Comparison of ENCODE assay signal across 22 cellular contexts in genomic region chr15:71914092-71914491, GRCh38.
DNase-seq lines count a peak whose midpoint lies in the region; ATAC-seq, FAIRE-seq and TF ChIP-seq lines count a peak whose summit lies in the region.
"Had no signal": no experiment of that assay in that cellular context is flagged by ENCODE, and none has a peak within 500 bp of the region (broad histone marks: within the 10 kb centered on the region; RNA-seq: fewer than 3 reads in every experiment).

No MANE protein-coding gene starts in this region.

- peaks cover 63% of the 10 kb centered on the region for H3K4me1 ChIP-seq in OCI-LY3 (ENCODE audit: low read length)
- H3K4me1 ChIP-seq: BLaER1 had no signal

- H3K4me3 ChIP-seq in OCI-LY3 (ENCODE audit: low read length): peak overlapping the region; percentile 29
- no peak overlapping the region for H3K4me3 ChIP-seq in dorsolateral prefrontal cortex
- H3K4me3 ChIP-seq: BLaER1 had no signal

- H3K4me2 ChIP-seq in OCI-LY3 (ENCODE audit: low read length): peak overlapping the region; percentile 57
- H3K4me2 ChIP-seq: BLaER1 had no signal

- peaks cover 8% of the 10 kb centered on the region; the same call in 1 of the 2 replicates for H3K9me3 ChIP-seq in OCI-LY3 (ENCODE audit: insufficient read depth, low read length)

- POLR2A ChIA-PET in GM10248 (lab: Yijun Ruan, JAX): no interaction called here

- CTCF ChIA-PET in GM10248 (lab: Yijun Ruan, JAX): interaction anchor here (1.3 kb wide), 1 partner anchor 47 kb away, joined by 3 read pairs; no protein-coding TSS in a partner anchor

- H3K27me3 ChIP-seq in OCI-LY3 (ENCODE audit: low read depth, low read length) (no peaks in the 10 kb centered on the region), dorsolateral prefrontal cortex (no peaks in the 10 kb centered on the region)
- H3K27me3 ChIP-seq: BLaER1 had no signal

- H2AFZ ChIP-seq in OCI-LY3 (ENCODE audit: low read depth, low read length): no peak overlapping the region

- peak; percentile 9 for FAIRE-seq in GM12892 (lab: Jason Lieb, UNC)
- FAIRE-seq: H1 had no signal

- peak overlapping the region; percentile 94 for H3K27ac ChIP-seq in OCI-LY3 (ENCODE audit: low read length)
- no peak overlapping the region for H3K27ac ChIP-seq in dorsolateral prefrontal cortex
- H3K27ac ChIP-seq: BLaER1, RWPE1 had no signal

- H3K36me3 ChIP-seq in OCI-LY3 (replicated peaks; ENCODE audit: low read depth, low read length): peaks cover 40% of the 10 kb centered on the region

- TF ChIP-seq CTCF in GM10248 (IDR thresholded peaks at IDR 0.05; ENCODE audit: control extremely low read depth, extremely low read depth, low read depth, missing control alignments): no peak
- TF ChIP-seq CTCF in GM20000 (IDR thresholded peaks at IDR 0.05; ENCODE audit: extremely low read depth, missing control alignments): no peak
- TF ChIP-seq CTCF in OCI-LY3 (IDR thresholded peaks at IDR 0.05; ENCODE audit: low read depth, low read length): no peak
- TF ChIP-seq CTCF in dorsolateral prefrontal cortex (IDR thresholded peaks at IDR 0.05 in 54 of 56, conservative IDR thresholded peaks at IDR 0.05 in 2 of 56; ENCODE audit: low read depth in 1 of 56, partially characterized antibody in 56 of 56): no peak

- TF ChIP-seq POLR2A in GM12892 (IDR thresholded peaks at IDR 0.05; ENCODE audit: low read depth, low read length): no peak

- peak overlapping the region; percentile 67 for H3K9ac ChIP-seq in OCI-LY3 (ENCODE audit: low read length)
- H3K9ac ChIP-seq: BLaER1 had no signal

- peak; percentile 34 for DNase-seq in GM10248 (ENCODE audit: extremely low spot score)
- DNase-seq in GM12892 (ENCODE audit: insufficient read length): peak; percentile 7
- DNase-seq in GM20000 (ENCODE audit: low spot score): peak; percentile 35
- DNase-seq in dorsolateral prefrontal cortex: no peak
- DNase-seq: CD4-positive, CD25-positive, alpha-beta regulatory T cell; DMS153; DND-41; KBM-7; NCI-H1694 treated with DMSO at 0.1 percent for 48 hours; NCI-H2081; NCI-H2227 treated with DMSO at 0.1 percent for 48 hours; NCI-H510A; SHP77 had no signal

- ATAC-seq in GM19351 (IDR thresholded peaks at IDR 0.05; ENCODE audit: unreplicated experiment) (no peak), HG03175 (IDR thresholded peaks at IDR 0.05; ENCODE audit: unreplicated experiment) (no peak), GM19452 (IDR thresholded peaks at IDR 0.05; ENCODE audit: unreplicated experiment) (no peak)
- ATAC-seq: HCT116, Panc1 had no signal

- intact Hi-C loops in dorsolateral prefrontal cortex (cut with DNase I): no loop called here

- H3K79me2 ChIP-seq in OCI-LY3 (ENCODE audit: low read length): no peaks in the 10 kb centered on the region

- H4K20me1 ChIP-seq in OCI-LY3 (ENCODE audit: insufficient read depth, low read length): no peaks in the 10 kb centered on the region
- H4K20me1 ChIP-seq: BLaER1 had no signal

Comparison
In these comparisons a context has a peak if more than half of its experiments do, and no peak if none do; other contexts are left out.
1. DNase-seq: peak in GM10248 (single experiment), GM12892 (single experiment) and GM20000 (single experiment); none in dorsolateral prefrontal cortex (0 of 10).